ENCODE assay signal across 9 cellular contexts in genomic region chr3:133663569-133664313, GRCh38. TPM values are rescaled to one million over a fixed set of nuclear protein-coding genes. Genes with fewer than 3 reads are reported as not detected.
A peak's percentile ranks its signal among the peaks of the same experiment; 100 is the strongest.
DNase-seq lines count a peak whose midpoint lies in the region; FAIRE-seq and TF ChIP-seq lines count a peak whose summit lies in the region.
"Had no signal": no experiment of that assay in that cellular context is flagged by ENCODE, and none has a peak within 500 bp of the region (broad histone marks: within the 10 kb centered on the region; RNA-seq: fewer than 3 reads in every experiment).

No MANE protein-coding gene starts in this region.

- no peak for FAIRE-seq in RCC 7860 (lab: Jason Lieb, UNC)

- H3K79me2 ChIP-seq in Loucy (ENCODE audit: insufficient read depth, low read length), result peaks cover 46% of the 10 kb centered on the region

- H3K27me3 ChIP-seq in H7 (ENCODE audit: control insufficient read depth, insufficient read depth, low read length), result no peaks in the 10 kb centered on the region
- no peaks in the 10 kb centered on the region for H3K27me3 ChIP-seq in Loucy (ENCODE audit: insufficient read depth, low read length, poor library complexity, severe bottlenecking)

- H3K9me2 ChIP-seq in Loucy (replicated peaks; ENCODE audit: low read depth, low read length), result no peaks in the 10 kb centered on the region

- TF ChIP-seq CTCF in Loucy (conservative IDR thresholded peaks at IDR 0.05; ENCODE audit: low read length), result peak; percentile 86
- peak; percentile 73 for TF ChIP-seq CTCF in astrocyte of the spinal cord (IDR thresholded peaks at IDR 0.05; ENCODE audit: low read depth, low read length)

- H3K36me3 ChIP-seq in H7 (replicated peaks; ENCODE audit: control insufficient read depth, insufficient read depth, low read length) (no peaks in the 10 kb centered on the region), Loucy (ENCODE audit: insufficient read depth, low read length) (peaks cover 2% of the 10 kb centered on the region; the same call in 1 of the 2 replicates)

- in situ Hi-C loops in astrocyte of the spinal cord (cut with HindIII; ENCODE audit: low sequenced_read_pairs), result no loop called here

- peak; percentile 17 for DNase-seq in stimulated activated CD4-positive, alpha-beta T cell treated with anti-CD3 and anti-CD28 coated beads, Interleukin-1b, Interleukin-23, amount 100 ng/mL, for 48 hours
- DNase-seq in stimulated activated CD4-positive, alpha-beta T cell treated with anti-CD3 and anti-CD28 coated beads, Interleukin-12 subunit alpha, Interleukin-12 subunit beta, amount 100 ng/mL, for 4 hours, result no peak
- DNase-seq in H7, result peak; percentile 70
- DNase-seq in RCC 7860 (ENCODE audit: low spot score), result peak; percentile 51
- peak; percentile 47 for DNase-seq in astrocyte of the spinal cord (ENCODE audit: low read depth, low spot score)
- DNase-seq in iPS-NIHi11 (ENCODE audit: low spot score), result peak; percentile 70
- peak; percentile 34 for DNase-seq in stromal cell of bone marrow (ENCODE audit: low read depth)

- H3K4me2 ChIP-seq in Loucy (ENCODE audit: low read depth, low read length, poor library complexity, severe bottlenecking), result peak overlapping the region; percentile 93

- no peaks in the 10 kb centered on the region for H3K9me3 ChIP-seq in Loucy (ENCODE audit: insufficient read depth, low read depth, low read length)

- peak overlapping the region; percentile 54 for H2AFZ ChIP-seq in Loucy (ENCODE audit: low read length)

- peaks cover 26% of the 10 kb centered on the region for H4K20me1 ChIP-seq in Loucy (ENCODE audit: insufficient read depth, low read length, poor library complexity, severe bottlenecking)

- peaks cover 30% of the 10 kb centered on the region for H3K4me1 ChIP-seq in Loucy (ENCODE audit: insufficient read depth, low read length, poor library complexity, severe bottlenecking)

- no peak overlapping the region for H3K9ac ChIP-seq in Loucy (ENCODE audit: low read depth, low read length, poor library complexity, severe bottlenecking)

- no peaks in the 10 kb centered on the region for H3F3A ChIP-seq in Loucy (ENCODE audit: low read depth)

- H3K4me3 ChIP-seq in H7 (ENCODE audit: insufficient read depth, low read depth, low read length) (no peak overlapping the region), Loucy (ENCODE audit: low read length, poor library complexity, severe bottlenecking) (peak overlapping the region; percentile 56), astrocyte of the spinal cord (ENCODE audit: low read depth, low read length) (no peak overlapping the region)
- H3K4me3 ChIP-seq: lung had no signal

RNA-seq across cellular contexts. Expression of gene TOPBP1, which starts 2.0 kb away (rescaled TPM):
- total RNA-seq in H7 (2014; rRNA removed; shearing (Covaris generic)), result 36.3 and 44.3 TPM in 2 replicates
